16 cellular contexts compared by ENCODE assay signal in genomic region chr7:129332354-129333056, GRCh38.
A peak's percentile ranks its signal among the peaks of the same experiment; 100 is the strongest.
DNase-seq lines count a peak whose midpoint lies in the region; FAIRE-seq and TF ChIP-seq lines count a peak whose summit lies in the region.
"Had no signal": no experiment of that assay in that cellular context is flagged by ENCODE, and none has a peak within 500 bp of the region (broad histone marks: within the 10 kb centered on the region; RNA-seq: fewer than 3 reads in every experiment).

No MANE protein-coding gene starts in this region.

- H2AFZ ChIP-seq in SK-N-SH (ENCODE audit: low read depth) (0 out of 2 replicates have a peak overlapping the region, but pooled peaks have one; percentile 14), hepatocyte (no peak overlapping the region)
- H2AFZ ChIP-seq: parathyroid adenoma had no signal

- no peak for TF ChIP-seq POLR2A in H54 (IDR thresholded peaks at IDR 0.05; ENCODE audit: low read depth, low read length)

- H3F3A ChIP-seq in SK-N-SH (replicated peaks; ENCODE audit: insufficient read depth) = peaks cover 7% of the 10 kb centered on the region

- H3K4me1 ChIP-seq in SK-N-SH (ENCODE audit: control insufficient read depth in 1 of 2, insufficient read depth in 2 of 2, low read depth in 1 of 2, low read length in 1 of 2) (no peaks in the 10 kb centered on the region), skeletal muscle satellite cell (ENCODE audit: control insufficient read depth, insufficient read depth, low read length) (peaks cover 15% of the 10 kb centered on the region), hepatocyte (ENCODE audit: insufficient read depth) (no peaks in the 10 kb centered on the region)
- H3K4me1 ChIP-seq: parathyroid adenoma had no signal

- H4K20me1 ChIP-seq in SK-N-SH (ENCODE audit: insufficient read depth) (no peaks in the 10 kb centered on the region), hepatocyte (ENCODE audit: insufficient read depth, poor library complexity, severe bottlenecking) (no peaks in the 10 kb centered on the region)

- peak; percentile 76 for FAIRE-seq in H54 (lab: Jason Lieb, UNC)

- no peaks in the 10 kb centered on the region for H3K9me3 ChIP-seq in SK-N-SH
- H3K9me3 ChIP-seq in skeletal muscle satellite cell (replicated peaks; ENCODE audit: low read length) = no peaks in the 10 kb centered on the region
- H3K9me3 ChIP-seq in hepatocyte (ENCODE audit: low read depth) = no peaks in the 10 kb centered on the region
- H3K9me3 ChIP-seq: gastroesophageal sphincter had no signal

- TF ChIP-seq CTCF in SK-N-SH (IDR thresholded peaks at IDR 0.05) = no peak
- no peak for TF ChIP-seq CTCF in fibroblast of pulmonary artery (IDR thresholded peaks at IDR 0.05; ENCODE audit: low read length, missing control alignments)
- no peak for TF ChIP-seq CTCF in hepatocyte (IDR thresholded peaks at IDR 0.05; ENCODE audit: poor library complexity)

- H3K79me2 ChIP-seq in SK-N-SH (ENCODE audit: insufficient read depth) (no peaks in the 10 kb centered on the region), hepatocyte (no peaks in the 10 kb centered on the region)

- no peak overlapping the region for H3K4me3 ChIP-seq in SK-N-SH (ENCODE audit: low read depth in 2 of 2, low read length in 1 of 2)
- no peak overlapping the region for H3K4me3 ChIP-seq in fibroblast of pulmonary artery (replicated peaks; ENCODE audit: low read depth, low read length)
- H3K4me3 ChIP-seq in skeletal muscle satellite cell (ENCODE audit: low read length) = no peak overlapping the region
- no peak overlapping the region for H3K4me3 ChIP-seq in hepatocyte
- H3K4me3 ChIP-seq: cardiac muscle cell, gastroesophageal sphincter, SK-N-MC had no signal

- CTCF ChIA-PET in SK-N-SH (lab: Yijun Ruan, JAX) = interaction anchor here (1.0 to 3.9 kb wide), 9 partner anchors 8 to 268 kb away, joined by 3 to 45 read pairs (median 9); no protein-coding TSS in a partner anchor

- H3K4me2 ChIP-seq in SK-N-SH (peak overlapping the region; percentile 18; the same call in 1 of the 2 replicates), skeletal muscle satellite cell (ENCODE audit: low read length) (peak overlapping the region; percentile 55), hepatocyte (no peak overlapping the region)

- DNase-seq in H54 (ENCODE audit: insufficient read length, low spot score) (peak; percentile 10), SK-N-SH (no peak), fibroblast of pulmonary artery (ENCODE audit: low read depth) (peak; percentile 56), hepatocyte (ENCODE audit: low spot score) (no peak)
- DNase-seq in stimulated activated CD4-positive, alpha-beta T cell treated with anti-CD3 and anti-CD28 coated beads, Interleukin-15, amount 100 ng/mL, for 24 hours = no peak
- DNase-seq in stimulated activated naive CD4-positive, alpha-beta T cell treated with Interleukin-2 at 50 U/mL for 16 hours (lab: John Stamatoyannopoulos, UW) = no peak
- DNase-seq: activated CD4-positive, CD25-positive, alpha-beta regulatory T cell; activated T-cell treated with anti-CD3 and anti-CD28 coated beads, Interleukin-2, amount 50 U/mL, for 72 hours; MV-4-11; NCI-H510A treated with DMSO at 0.1 percent for 48 hours; stimulated activated CD4-positive, alpha-beta T cell treated with anti-CD3 and anti-CD28 coated beads, Interleukin-4, amount 100 ng/mL, for 4 hours had no signal

- H3K36me3 ChIP-seq in SK-N-SH (replicated peaks in 1 of 2; ENCODE audit: control insufficient read depth in 1 of 2, insufficient read depth in 2 of 2, low read length in 1 of 2) (no peaks in the 10 kb centered on the region), skeletal muscle satellite cell (ENCODE audit: insufficient read depth, low read length) (no peaks in the 10 kb centered on the region), hepatocyte (replicated peaks; ENCODE audit: insufficient read depth, low read depth) (no peaks in the 10 kb centered on the region)
- H3K36me3 ChIP-seq: cardiac muscle cell had no signal

- TF ChIP-seq EP300 in SK-N-SH (IDR thresholded peaks at IDR 0.05; ENCODE audit: borderline replicate concordance in 1 of 2, low read depth in 1 of 2, low read length in 1 of 2) = no peak

- no peak for TF ChIP-seq RAD21 in SK-N-SH (IDR thresholded peaks at IDR 0.05; ENCODE audit: low read length)

- 89% methylated on average over 3 of the region's 3 CpGs for WGBS in SK-N-SH (ENCODE audit: low lambda C conversion rate)
- 87% methylated on average over 3 of the region's 3 CpGs for WGBS in hepatocyte (ENCODE audit: low lambda C conversion rate, missing lambda C conversion rate)

- POLR2A ChIA-PET in SK-N-SH (lab: Yijun Ruan, JAX) = no interaction called here

- H3K9me2 ChIP-seq in SK-N-SH (no peaks in the 10 kb centered on the region), hepatocyte (replicated peaks; ENCODE audit: insufficient read depth) (no peaks in the 10 kb centered on the region)

- H3K27me3 ChIP-seq in SK-N-SH (ENCODE audit: insufficient read depth) = no peaks in the 10 kb centered on the region
- H3K27me3 ChIP-seq in skeletal muscle satellite cell (ENCODE audit: control insufficient read depth, insufficient read depth, low read length) = no peaks in the 10 kb centered on the region
- no peaks in the 10 kb centered on the region for H3K27me3 ChIP-seq in hepatocyte
- H3K27me3 ChIP-seq: cardiac muscle cell, gastroesophageal sphincter had no signal

- peak overlapping the region; percentile 9 for H3K9ac ChIP-seq in SK-N-SH
- H3K9ac ChIP-seq in skeletal muscle satellite cell (ENCODE audit: low read depth, low read length) = peak overlapping the region; percentile 21
- H3K9ac ChIP-seq: parathyroid adenoma had no signal

- H3K27ac ChIP-seq in SK-N-SH (ENCODE audit: low read depth in 2 of 2, low read length in 1 of 2) (peak overlapping the region in 1 of 2 experiments; percentile 80; a peak in 2 of 4 replicates), hepatocyte (no peak overlapping the region)
- H3K27ac ChIP-seq: cardiac muscle cell, gastroesophageal sphincter, parathyroid adenoma, SK-N-MC had no signal

TF ChIP-seq in SK-N-SH, 30 proteins besides CTCF, POLR2A, EP300 and RAD21 (continues in another document):
- TF ChIP-seq USF1 (IDR thresholded peaks at IDR 0.05; ENCODE audit: borderline replicate concordance, low read depth) (no peak), FOSL2 (IDR thresholded peaks at IDR 0.05; ENCODE audit: borderline replicate concordance, low read depth) (peak; percentile 79), REST (IDR thresholded peaks at IDR 0.05; ENCODE audit: low read depth, low read length) (no peak), POLR2AphosphoS5 (IDR thresholded peaks at IDR 0.05; ENCODE audit: low read depth, low read length) (no peak), MEF2A (IDR thresholded peaks at IDR 0.05; ENCODE audit: borderline replicate concordance, low read depth) (peak; percentile 13; the same call in 1 of the 2 replicates), NRF1 (IDR thresholded peaks at IDR 0.05; ENCODE audit: low read depth, low read length) (no peak), SIN3A (IDR thresholded peaks at IDR 0.05; ENCODE audit: borderline replicate concordance, low read depth, low read length) (no peak), YY1 (IDR thresholded peaks at IDR 0.05; ENCODE audit: low read depth) (no peak), JUND (IDR thresholded peaks at IDR 0.05) (peak; percentile 72; the same call in 1 of the 2 replicates), IRF3 (IDR thresholded peaks at IDR 0.05; ENCODE audit: low read depth, low read length) (no peak), RXRA (IDR thresholded peaks at IDR 0.05; ENCODE audit: borderline replicate concordance, low read depth) (no peak), NFIC (IDR thresholded peaks at IDR 0.05; ENCODE audit: borderline replicate concordance) (no peak)

Comparison
In these comparisons a context has a peak if more than half of its experiments do, and no peak if none do; other contexts are left out.
1. DNase-seq: peak in H54 (single experiment) and fibroblast of pulmonary artery (single experiment); none in SK-N-SH (single experiment), stimulated activated CD4-positive, alpha-beta T cell treated with anti-CD3 and anti-CD28 coated beads, Interleukin-15, amount 100 ng/mL, for 24 hours (single experiment), stimulated activated naive CD4-positive, alpha-beta T cell treated with Interleukin-2 at 50 U/mL for 16 hours (single experiment) and hepatocyte (single experiment).